ENCODE assay signal across 8 cellular contexts in genomic region chr19:17510220-17510993, GRCh38. TPM values are rescaled to one million over a fixed set of nuclear protein-coding genes. Genes with fewer than 3 reads are reported as not detected.
DNase-seq lines count a peak whose midpoint lies in the region; ATAC-seq and TF ChIP-seq lines count a peak whose summit lies in the region.

No MANE protein-coding gene starts in this region.

- peaks cover 33% of the 10 kb centered on the region for H3K79me2 ChIP-seq in fibroblast of lung (ENCODE audit: control insufficient read depth, insufficient read depth, low read length)

- ATAC-seq in HG03342 (IDR thresholded peaks at IDR 0.05; ENCODE audit: unreplicated experiment) (no peak), GM18861 (IDR thresholded peaks at IDR 0.05; ENCODE audit: unreplicated experiment) (no peak)

- no peaks in the 10 kb centered on the region for H4K20me1 ChIP-seq in fibroblast of lung (ENCODE audit: control insufficient read depth, extremely low read depth, insufficient read depth, low read length)

- H2AFZ ChIP-seq in fibroblast of lung (ENCODE audit: low read length) = no peak overlapping the region

- H3K27me3 ChIP-seq in GM06990 (replicated peaks; ENCODE audit: control insufficient read depth, insufficient read depth, low read length) (no peaks in the 10 kb centered on the region), SJSA1 (replicated peaks) (no peaks in the 10 kb centered on the region), fibroblast of lung (ENCODE audit: control insufficient read depth, insufficient read depth, low read length) (no peaks in the 10 kb centered on the region), rectal smooth muscle tissue (ENCODE audit: control insufficient read depth, insufficient read depth, low read length) (no peaks in the 10 kb centered on the region)

- TF ChIP-seq CTCF in GM06990 (IDR thresholded peaks at IDR 0.05; ENCODE audit: insufficient read depth, low read length, poor library complexity, severe bottlenecking) (no peak), fibroblast of lung (conservative IDR thresholded peaks at IDR 0.05 in 1 of 2, IDR thresholded peaks at IDR 0.05 in 1 of 2; ENCODE audit: low read depth in 1 of 2, low read length in 2 of 2) (no peak)

- H3K4me2 ChIP-seq in fibroblast of lung (ENCODE audit: extremely low read depth, insufficient read depth, low read length) = peak overlapping the region; percentile 59

- H3K36me3 ChIP-seq in GM06990 (ENCODE audit: control insufficient read depth, insufficient read depth, low read length) (peaks cover 5% of the 10 kb centered on the region), SJSA1 (peaks cover 19% of the 10 kb centered on the region), fibroblast of lung (ENCODE audit: control insufficient read depth, insufficient read depth, low read length) (peaks cover 2% of the 10 kb centered on the region), rectal smooth muscle tissue (ENCODE audit: control insufficient read depth, insufficient read depth, low read length) (no peaks in the 10 kb centered on the region)

- H3K4me3 ChIP-seq in GM06990 (replicated peaks; ENCODE audit: low read depth, low read length) (peak overlapping the region; percentile 96), SJSA1 (peak overlapping the region; percentile 98), fibroblast of lung (replicated peaks in 1 of 4; ENCODE audit: control extremely low read depth in 1 of 4, insufficient read depth in 1 of 4, low read depth in 3 of 4, low read length in 4 of 4) (peak overlapping the region; percentile 77 to 86 (median 81)), rectal smooth muscle tissue (ENCODE audit: low read length) (peak overlapping the region; percentile 90)

- H3K27ac ChIP-seq in SJSA1 (peak overlapping the region; percentile 91), fibroblast of lung (ENCODE audit: insufficient read depth, low read length) (peak overlapping the region; percentile 96), rectal smooth muscle tissue (ENCODE audit: low read depth, low read length) (peak overlapping the region; percentile 99)

- H3K9ac ChIP-seq in fibroblast of lung (ENCODE audit: insufficient read depth, low read length) = peak overlapping the region; percentile 56
- peak overlapping the region; percentile 68 for H3K9ac ChIP-seq in rectal smooth muscle tissue (ENCODE audit: low read length)

- H3K9me3 ChIP-seq in SJSA1 (replicated peaks) = no peaks in the 10 kb centered on the region
- no peaks in the 10 kb centered on the region for H3K9me3 ChIP-seq in fibroblast of lung (ENCODE audit: control insufficient read depth, insufficient read depth, low read depth, low read length)

- H3K4me1 ChIP-seq in SJSA1 (replicated peaks) (peaks cover 28% of the 10 kb centered on the region), fibroblast of lung (ENCODE audit: control insufficient read depth, extremely low read depth, insufficient read depth, low read length) (peaks cover 2% of the 10 kb centered on the region), rectal smooth muscle tissue (ENCODE audit: control insufficient read depth, insufficient read depth, low read length) (peaks cover 6% of the 10 kb centered on the region)

- DNase-seq in GM06990 (ENCODE audit: extremely low read depth, insufficient read length) (no peak), SJSA1 (ENCODE audit: low read depth in 1 of 2, low spot score in 2 of 2) (peak in 1 of 2 experiments; percentile 20), fibroblast of lung (ENCODE audit: low read depth in 2 of 2) (peak; percentile 17 to 24), ecto neural progenitor cell (ENCODE audit: low spot score) (no peak), kidney glomerular epithelial cell (lab: John Stamatoyannopoulos, UW) (no peak)

RNA-seq across cellular contexts. Expression of gene PGLS, which starts 1.0 kb away (rescaled TPM):
- 51.5 and 58.5 TPM in 2 replicates for total RNA-seq in SJSA1 (2014; rRNA removed; shearing (Covaris generic))
- 52.8 and 67.3 TPM in 2 replicates for total RNA-seq in fibroblast of lung
- 24.0 and 25.9 TPM in 2 replicates for polyA plus RNA-seq in fibroblast of lung
- polyA plus RNA-seq in fibroblast of lung (2012) = 67.1 and 83.6 TPM in 2 replicates
- polyA minus RNA-seq in fibroblast of lung (ENCODE audit: low replicate concordance) = 113 and 148 TPM in 2 replicates

RNA-seq across cellular contexts. Expression of gene SLC27A1, which starts 40.1 kb away (rescaled TPM):
- 4.0 and 4.8 TPM in 2 replicates for total RNA-seq in SJSA1 (2014; rRNA removed; shearing (Covaris generic))
- 20.0 and 25.3 TPM in 2 replicates for total RNA-seq in fibroblast of lung
- 3.6 and 4.0 TPM in 2 replicates for polyA plus RNA-seq in fibroblast of lung
- 6.6 and 7.6 TPM in 2 replicates for polyA plus RNA-seq in fibroblast of lung (2012)
- polyA minus RNA-seq in fibroblast of lung (ENCODE audit: low replicate concordance) = 5.1 and 11.1 TPM in 2 replicates

RNA-seq across cellular contexts. Expression of gene COLGALT1, which starts 45.0 kb away (rescaled TPM):
- total RNA-seq in SJSA1 (2014; rRNA removed; shearing (Covaris generic)) = 73.9 and 114 TPM in 2 replicates
- total RNA-seq in fibroblast of lung = 58.6 and 96.9 TPM in 2 replicates
- 103 and 108 TPM in 2 replicates for polyA plus RNA-seq in fibroblast of lung
- 85.8 and 96.0 TPM in 2 replicates for polyA plus RNA-seq in fibroblast of lung (2012)
- 240 and 274 TPM in 2 replicates for polyA minus RNA-seq in fibroblast of lung (ENCODE audit: low replicate concordance)

RNA-seq across cellular contexts. Expression of gene NXNL1, which starts 49.7 kb away (rescaled TPM):
- total RNA-seq in SJSA1 (2014; rRNA removed; shearing (Covaris generic)) = not detected in 2 replicates
- total RNA-seq in fibroblast of lung = not detected in 2 replicates
- polyA plus RNA-seq in fibroblast of lung = not detected in 2 replicates
- polyA plus RNA-seq in fibroblast of lung (2012) = not detected in 2 replicates
- not detected in 2 replicates for polyA minus RNA-seq in fibroblast of lung (ENCODE audit: low replicate concordance)

Comparison
In these comparisons a context has a peak if more than half of its experiments do, and no peak if none do; other contexts are left out.
1. DNase-seq: peak in fibroblast of lung (2 of 2); none in GM06990 (single experiment), ecto neural progenitor cell (single experiment) and kidney glomerular epithelial cell (single experiment).
2. Peak in every context shown above with its lines, with median percentiles within 50 percentile points of each other: H3K4me3 ChIP-seq and H3K27ac ChIP-seq.